ENCODE assay signal across 10 cellular contexts in genomic region chr12:97716356-97716755, GRCh38.
DNase-seq lines count a peak whose midpoint lies in the region; ATAC-seq and TF ChIP-seq lines count a peak whose summit lies in the region.
"Had no signal": no experiment of that assay in that cellular context is flagged by ENCODE, and none has a peak within 500 bp of the region (broad histone marks: within the 10 kb centered on the region; RNA-seq: fewer than 3 reads in every experiment).

No MANE protein-coding gene starts in this region.

- H3K9ac ChIP-seq in PC-3 (ENCODE audit: low read length): no peak overlapping the region

- no peak for ATAC-seq in PC-3
- ATAC-seq in left lung: no peak

- no peaks in the 10 kb centered on the region for H3K4me1 Mint-ChIP-seq in glutamatergic neuron (ENCODE audit: low read depth, unreplicated experiment)
- H3K4me1 Mint-ChIP-seq: activated naive CD4-positive, alpha-beta T cell treated with anti-CD3 and anti-CD28 coated beads, Interleukin-2, amount 10 ng/mL, durations not matched to agents 7 days and 5 days had no signal

- H3K27me3 ChIP-seq in PC-3 (ENCODE audit: low read length) (peaks cover 24% of the 10 kb centered on the region; the same call in 1 of the 2 replicates), left lung (no peaks in the 10 kb centered on the region)

- no TSS peak for BruUV-seq in PC-3 (replicated peaks; lab: Mats Ljungman, UMichigan)

- peak; percentile 8 for DNase-seq in A172 (ENCODE audit: low spot score)
- no peak for DNase-seq in GM13976 (ENCODE audit: low spot score)
- peak; percentile 41 for DNase-seq in PC-3
- no peak for DNase-seq in glutamatergic neuron
- no peak for DNase-seq in ureter (ENCODE audit: low spot score)
- no peak for DNase-seq in NCI-H187 (lab: John Stamatoyannopoulos, UW)
- no peak for DNase-seq in GM13977 (ENCODE audit: low spot score)
- DNase-seq in left lung: no peak
- DNase-seq: activated naive CD4-positive, alpha-beta T cell treated with anti-CD3 and anti-CD28 coated beads, Interleukin-2, amount 10 ng/mL, durations not matched to agents 7 days and 5 days; NCI-H1436 treated with DMSO at 0.1 percent for 48 hours had no signal

- H3K4me1 ChIP-seq in PC-3 (ENCODE audit: insufficient read depth, low read length) (no peaks in the 10 kb centered on the region), left lung (no peaks in the 10 kb centered on the region)

- no peaks in the 10 kb centered on the region for H3K36me3 ChIP-seq in PC-3 (ENCODE audit: low read depth, low read length)
- no peaks in the 10 kb centered on the region for H3K36me3 ChIP-seq in left lung

- no peaks in the 10 kb centered on the region for H3K9me2 ChIP-seq in PC-3 (replicated peaks; ENCODE audit: low read length)

- H3K36me3 Mint-ChIP-seq in glutamatergic neuron (ENCODE audit: unreplicated experiment): no peaks in the 10 kb centered on the region
- H3K36me3 Mint-ChIP-seq: activated naive CD4-positive, alpha-beta T cell treated with anti-CD3 and anti-CD28 coated beads, Interleukin-2, amount 10 ng/mL, durations not matched to agents 7 days and 5 days had no signal

- TF ChIP-seq CTCF in GM13976 (IDR thresholded peaks at IDR 0.05; ENCODE audit: borderline replicate concordance, control extremely low read depth, extremely low read depth, insufficient read depth, missing control alignments) (peak; percentile 13), PC-3 (conservative IDR thresholded peaks at IDR 0.05; ENCODE audit: low read depth, low read length) (peak; percentile 51; the same call in 1 of the 2 replicates), glutamatergic neuron (IDR thresholded peaks at IDR 0.05; ENCODE audit: partially characterized antibody, unreplicated experiment) (peak; percentile 32), GM13977 (IDR thresholded peaks at IDR 0.05; ENCODE audit: extremely low read depth, insufficient read depth, missing control alignments) (no peak), left lung (IDR thresholded peaks at IDR 0.05) (peak in 1 of 2 donors; percentile 11)

- H3K4me3 Mint-ChIP-seq in glutamatergic neuron (ENCODE audit: unreplicated experiment): no peak overlapping the region
- H3K4me3 Mint-ChIP-seq: activated naive CD4-positive, alpha-beta T cell treated with anti-CD3 and anti-CD28 coated beads, Interleukin-2, amount 10 ng/mL, durations not matched to agents 7 days and 5 days had no signal

- H4K20me1 ChIP-seq in PC-3 (ENCODE audit: low read length): no peaks in the 10 kb centered on the region

- in situ Hi-C loops in GM13976 (cut with MboI; ENCODE audit: low sequenced_read_pairs, unreplicated experiment): no loop called here
- in situ Hi-C loops in GM13977 (cut with MboI; ENCODE audit: low pct_unique_long_range_greater_than_20kb, low sequenced_read_pairs, unreplicated experiment): no loop called here

- no peak overlapping the region for H3K27ac Mint-ChIP-seq in glutamatergic neuron (ENCODE audit: unreplicated experiment)
- H3K27ac Mint-ChIP-seq: activated naive CD4-positive, alpha-beta T cell treated with anti-CD3 and anti-CD28 coated beads, Interleukin-2, amount 10 ng/mL, durations not matched to agents 7 days and 5 days had no signal

- H3K4me3 ChIP-seq in PC-3 (ENCODE audit: low read length) (no peak overlapping the region), left lung (no peak overlapping the region)

- H3K4me2 ChIP-seq in PC-3 (ENCODE audit: low read length): no peak overlapping the region

- no peaks in the 10 kb centered on the region for H3K9me3 Mint-ChIP-seq in glutamatergic neuron (ENCODE audit: unreplicated experiment)

- no peaks in the 10 kb centered on the region for H3F3A ChIP-seq in PC-3 (ENCODE audit: low read length, unreplicated experiment)

- H3K9me3 ChIP-seq in PC-3 (ENCODE audit: low read length) (no peaks in the 10 kb centered on the region), left lung (peaks cover 0 to 6% of the 10 kb centered on the region in 2 donors)

- no peaks in the 10 kb centered on the region for H3K79me2 ChIP-seq in PC-3 (ENCODE audit: low read length)

- no peaks in the 10 kb centered on the region for H3K27me3 Mint-ChIP-seq in glutamatergic neuron (ENCODE audit: unreplicated experiment)
- H3K27me3 Mint-ChIP-seq: activated naive CD4-positive, alpha-beta T cell treated with anti-CD3 and anti-CD28 coated beads, Interleukin-2, amount 10 ng/mL, durations not matched to agents 7 days and 5 days had no signal

- H2AFZ ChIP-seq in PC-3 (ENCODE audit: low read length): no peak overlapping the region

- intact Hi-C loops in PC-3 (cut with micrococcal nuclease): no loop called here
- intact Hi-C loops in left lung (cut with DNase I): no loop called here

- CTCF ChIA-PET in PC-3 (lab: Charles Lee): no interaction called here

- POLR2A ChIA-PET in PC-3 (lab: Charles Lee; ENCODE audit: unreplicated experiment): no interaction called here

- H3K27ac ChIP-seq in PC-3 (ENCODE audit: low read length): no peak overlapping the region
- no peak overlapping the region for H3K27ac ChIP-seq in left lung

Comparison
In these comparisons a context has a peak if more than half of its experiments do, and no peak if none do; other contexts are left out.
1. DNase-seq: peak in A172 (single experiment) and PC-3 (single experiment); none in GM13976 (single experiment), glutamatergic neuron (single experiment), ureter (single experiment), NCI-H187 (0 of 2), GM13977 (single experiment) and left lung (0 of 2).